Comparison of ENCODE assay signal across 8 cellular contexts in the genomic region with DNA sequence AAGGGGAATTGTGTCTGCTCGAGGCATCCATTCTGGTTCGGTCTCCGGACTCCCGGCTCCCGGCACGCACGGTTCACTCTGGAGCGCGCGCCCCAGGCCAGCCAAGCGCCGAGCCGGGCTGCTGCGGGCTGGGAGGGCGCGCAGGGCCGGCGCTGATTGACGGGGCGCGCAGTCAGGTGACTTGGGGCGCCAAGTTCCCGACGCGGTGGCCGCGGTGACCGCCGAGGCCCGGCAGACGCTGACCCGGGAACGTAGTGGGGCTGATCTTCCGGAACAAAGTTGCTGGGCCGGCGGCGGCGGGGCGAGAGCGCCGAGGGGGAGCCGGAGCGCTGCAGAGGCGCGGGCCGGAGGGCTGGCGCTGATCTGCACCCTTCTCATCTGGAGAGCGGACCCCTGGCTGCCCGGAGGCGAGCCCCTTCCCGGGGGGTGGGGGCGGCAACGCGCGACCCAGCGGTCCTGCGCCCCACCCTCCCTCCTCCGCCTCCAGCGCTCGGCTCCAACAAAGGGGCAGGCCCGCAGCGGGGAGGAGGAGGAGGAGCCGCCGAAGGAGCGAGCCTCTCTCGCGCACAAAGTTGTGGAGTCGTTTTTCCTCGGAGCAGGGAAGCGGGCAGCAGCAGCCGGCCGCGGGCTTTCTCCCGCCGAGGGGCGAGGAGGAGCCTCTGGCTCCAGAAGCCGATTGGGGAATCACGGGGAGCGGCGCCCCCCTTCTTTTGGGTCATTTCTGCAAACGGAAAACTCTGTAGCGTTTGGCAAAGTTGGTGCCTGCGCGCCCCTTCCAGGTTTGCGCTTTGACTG. TPM values are rescaled to one million over a fixed set of nuclear protein-coding genes. Genes with fewer than 3 reads are reported as not detected.
DNase-seq lines count a peak whose midpoint lies in the region; ATAC-seq, FAIRE-seq and TF ChIP-seq lines count a peak whose summit lies in the region.

A gene (plus strand): TSS at position 583 of the 795 bp plus-strand sequence. CDS start 6,494 bp downstream, outside the sequence.

- peak within 1 kb of the TSS; percentile 73 to 93 for H3K4me3 ChIP-seq in kidney (ENCODE audit: low read length in 2 of 2)

- H3K4me1 ChIP-seq in kidney (ENCODE audit: control insufficient read depth in 1 of 2, insufficient read depth in 1 of 2, low read depth in 1 of 2, low read length in 2 of 2), result no peaks in the 10 kb centered on the region

- peaks cover 1% of the 10 kb centered on the region for H3K36me3 Mint-ChIP-seq in activated B cell treated with CpG ODN at 0.5 μM for 24 hours (ENCODE audit: low read depth)

- H3K27ac Mint-ChIP-seq in activated B cell treated with CpG ODN at 0.5 μM for 24 hours, result no peak within 1 kb of the TSS

- no peak for TF ChIP-seq CTCF in activated B cell treated with CpG ODN at 0.5 μM for 24 hours (IDR thresholded peaks at IDR 0.05)
- no peak for TF ChIP-seq CTCF in kidney (IDR thresholded peaks at IDR 0.05; ENCODE audit: borderline replicate concordance, extremely low read depth, insufficient read depth)

- peaks cover 6% of the 10 kb centered on the region for H3K27me3 Mint-ChIP-seq in activated B cell treated with CpG ODN at 0.5 μM for 24 hours

- peak within 1 kb of the TSS; percentile 79 for H3K27ac ChIP-seq in cingulate gyrus (ENCODE audit: low read depth, low read length)
- peak within 1 kb of the TSS; percentile 85 to 92 for H3K27ac ChIP-seq in kidney (ENCODE audit: low read depth in 2 of 2, low read length in 2 of 2)

- peak; percentile 54 for ATAC-seq in activated B cell treated with CpG ODN at 0.5 μM for 24 hours (ENCODE audit: low read depth)

- CTCF ChIA-PET in activated B cell treated with CpG ODN at 0.5 μM for 24 hours (lab: Charles Lee), result interaction anchor here (1.5 kb wide), 1 partner anchor 196 kb away, joined by 8 read pairs; no protein-coding TSS in a partner anchor

- no peaks in the 10 kb centered on the region for H3K9me3 Mint-ChIP-seq in activated B cell treated with CpG ODN at 0.5 μM for 24 hours

- peak within 1 kb of the TSS; percentile 46 to 80 for H3K9ac ChIP-seq in kidney (ENCODE audit: low read length in 2 of 2)

- DNase-seq in GM04503 (ENCODE audit: low read depth), result peak; percentile 39
- DNase-seq in H4 (ENCODE audit: low spot score), result peak; percentile 48
- peak; percentile 97 for DNase-seq in M059J (ENCODE audit: low read depth)
- DNase-seq in activated B cell treated with CpG ODN at 0.5 μM for 24 hours, result peak; percentile 44
- peak; percentile 94 for DNase-seq in kidney
- DNase-seq in stimulated activated CD4-positive, alpha-beta T cell treated with anti-CD3 and anti-CD28 coated beads, Interleukin-12 subunit alpha, Interleukin-12 subunit beta, amount 100 ng/mL, for 24 hours (ENCODE audit: low read depth in 2 of 2), result peak; percentile 26 to 34
- no peak for DNase-seq in NCI-H1436 treated with DMSO at 0.1 percent for 48 hours (lab: John Stamatoyannopoulos, UW)

- peaks cover 19% of the 10 kb centered on the region for H3K4me1 Mint-ChIP-seq in activated B cell treated with CpG ODN at 0.5 μM for 24 hours

- H3K4me3 Mint-ChIP-seq in activated B cell treated with CpG ODN at 0.5 μM for 24 hours, result peak within 1 kb of the TSS; percentile 94

- FAIRE-seq in kidney (lab: Jason Lieb, UNC), result no peak

- no peaks in the 10 kb centered on the region for H3K36me3 ChIP-seq in kidney (ENCODE audit: control insufficient read depth in 1 of 2, insufficient read depth in 2 of 2, low read length in 2 of 2)

- intact Hi-C loops in activated B cell treated with CpG ODN at 0.5 μM for 24 hours (cut with micrococcal nuclease), result loop anchor here (1.0 to 5.0 kb wide), 5 partner anchors 20 to 180 kb away; a partner anchor contains a TSS
- intact Hi-C loops in kidney (cut with DNase I), result no loop called here

- no peaks in the 10 kb centered on the region for H3K9me3 ChIP-seq in kidney (ENCODE audit: control insufficient read depth in 1 of 2, low read length in 2 of 2)

- POLR2A ChIA-PET in activated B cell treated with CpG ODN at 0.5 μM for 24 hours (lab: Charles Lee), result interaction anchor here (1.0 to 1.1 kb wide), 2 partner anchors 62 to 67 kb away, joined by 3 read pairs; no protein-coding TSS in a partner anchor

RNA-seq across cellular contexts. Expression of the gene that starts here (rescaled TPM):
- total RNA-seq in H4 (2014; rRNA removed; shearing (Covaris generic)), result 15.8 and 24.0 TPM in 2 replicates
- 74.4 and 93.3 TPM in 2 replicates for total RNA-seq in M059J (2014; rRNA removed; shearing (Covaris generic))
- total RNA-seq in activated B cell treated with CpG ODN at 0.5 μM for 24 hours (52.2 and 53.5 TPM in 2 replicates), kidney (210 TPM)
- polyA plus RNA-seq in kidney (ENCODE audit: insufficient read depth, low read depth, low replicate concordance), result 8.3 TPM
